In the genomic region with DNA sequence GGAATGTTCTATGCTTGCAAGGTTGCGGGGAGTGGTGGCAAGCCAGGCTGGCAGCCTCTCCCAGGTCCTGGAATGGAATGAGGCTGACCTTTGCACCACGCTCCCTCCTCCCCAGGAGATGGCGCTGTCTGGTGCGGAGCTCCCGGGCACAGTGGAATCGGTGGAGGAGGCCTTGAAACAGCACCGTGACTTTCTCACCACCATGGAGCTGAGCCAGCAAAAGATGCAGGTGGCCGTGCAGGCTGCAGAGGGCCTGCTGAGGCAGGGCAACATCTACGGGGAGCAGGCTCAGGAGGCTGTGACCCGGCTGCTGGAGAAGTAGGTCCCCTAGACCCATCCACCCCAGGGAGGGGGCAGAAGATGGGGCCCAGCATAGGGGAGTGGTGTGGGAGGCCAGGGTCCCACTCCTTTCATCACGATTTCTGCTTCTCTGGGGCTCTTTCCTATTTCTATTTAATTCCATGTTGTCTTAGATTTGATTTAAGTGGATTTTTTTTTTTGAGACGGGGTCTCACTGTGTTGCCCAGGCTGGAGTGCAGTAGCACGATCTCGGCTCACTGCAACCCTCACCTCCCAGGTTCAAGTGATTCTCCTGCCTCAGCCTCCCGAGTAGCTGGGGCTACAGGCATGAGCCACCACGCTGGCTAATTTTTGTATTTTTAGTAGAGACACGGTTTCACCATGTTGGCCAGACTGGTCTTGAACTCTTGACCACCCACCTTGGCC, we compare ENCODE assay signal across 7 cellular contexts. TPM values are rescaled to one million over a fixed set of nuclear protein-coding genes. Genes with fewer than 3 reads are reported as not detected.
DNase-seq lines count a peak whose midpoint lies in the region; ATAC-seq and TF ChIP-seq lines count a peak whose summit lies in the region.

No MANE protein-coding gene starts in this region.

- DNase-seq in GM12865 (ENCODE audit: low read depth) (peak; percentile 67), NCI-H1105 treated with DMSO at 0.1 percent for 48 hours (lab: John Stamatoyannopoulos, UW) (peak; percentile 59), SKM-1 treated with dmso at 0.1 percent for 144 hours (lab: John Stamatoyannopoulos, UW; ENCODE audit: unreplicated experiment) (peak; percentile 66), body of pancreas (peak; percentile 87 to 90 (median 88)), islet precursor cell (peak; percentile 92)
- DNase-seq in stimulated activated CD8-positive, alpha-beta memory T cell treated with anti-CD3 and anti-CD28 coated beads, Interleukin-7, amount 100 ng/mL, for 24 hours (ENCODE audit: low read depth) = peak; percentile 21

- ATAC-seq in body of pancreas = peak; percentile 95
- ATAC-seq in GM21723 (IDR thresholded peaks at IDR 0.05; ENCODE audit: unreplicated experiment) = no peak

- intact Hi-C loops in body of pancreas (cut with DNase I) = loop anchor here (10.0 kb wide), 1 partner anchor 111 kb away; no protein-coding TSS in a partner anchor

- H3K9me3 ChIP-seq in body of pancreas = no peaks in the 10 kb centered on the region

- 39 to 79% methylated on average over 7 to 17 of the region's 17 CpGs for WGBS in body of pancreas, 2 donors

- no peak for TF ChIP-seq POLR2A in body of pancreas (IDR thresholded peaks at IDR 0.05)

- H3K4me3 ChIP-seq in GM12865 (ENCODE audit: low read depth, low read length) (no peak overlapping the region), body of pancreas (no peak overlapping the region)

- TF ChIP-seq CTCF in GM12865 (IDR thresholded peaks at IDR 0.05; ENCODE audit: insufficient read depth, low read depth, low read length, missing control alignments) (peak; percentile 83), body of pancreas (IDR thresholded peaks at IDR 0.05) (peak; percentile 73 to 92 (median 86))

- no peak overlapping the region for H3K27ac ChIP-seq in body of pancreas

- H3K4me1 ChIP-seq in body of pancreas = peaks cover 15% of the 10 kb centered on the region

- H3K27me3 ChIP-seq in body of pancreas = no peaks in the 10 kb centered on the region

- H3K36me3 ChIP-seq in body of pancreas (replicated peaks in 1 of 2; ENCODE audit: insufficient read depth in 1 of 2, low read depth in 2 of 2) = no peaks in the 10 kb centered on the region

RNA-seq across cellular contexts. Expression of a gene that starts 53.2 kb away (rescaled TPM):
- 10 to 100 TPM; 43.3 to 63.6 TPM for total RNA-seq in body of pancreas

RNA-seq across cellular contexts. Expression of a gene that starts 56.7 kb away (rescaled TPM):
- total RNA-seq in body of pancreas = 1 to 10 TPM; 1.8 to 6.3 TPM

RNA-seq across cellular contexts. Expression of a gene that starts 57.9 kb away (rescaled TPM):
- total RNA-seq in body of pancreas = 100 to 1,000 TPM in 1 of 2 donors, 10 to 100 TPM in 1; 79.8 to 109 TPM

Comparison
In these comparisons a context has a peak if more than half of its experiments do, and no peak if none do; other contexts are left out.
1. DNase-seq: peak in every context shown above with its lines; median percentile 92 in islet precursor cell; 88 in body of pancreas; 67 in GM12865; 66 in SKM-1 treated with dmso at 0.1 percent for 144 hours; 59 in NCI-H1105 treated with DMSO at 0.1 percent for 48 hours; 21 in stimulated activated CD8-positive, alpha-beta memory T cell treated with anti-CD3 and anti-CD28 coated beads, Interleukin-7, amount 100 ng/mL, for 24 hours.